Comparison of ENCODE assay signal across 17 cellular contexts in the genomic region with DNA sequence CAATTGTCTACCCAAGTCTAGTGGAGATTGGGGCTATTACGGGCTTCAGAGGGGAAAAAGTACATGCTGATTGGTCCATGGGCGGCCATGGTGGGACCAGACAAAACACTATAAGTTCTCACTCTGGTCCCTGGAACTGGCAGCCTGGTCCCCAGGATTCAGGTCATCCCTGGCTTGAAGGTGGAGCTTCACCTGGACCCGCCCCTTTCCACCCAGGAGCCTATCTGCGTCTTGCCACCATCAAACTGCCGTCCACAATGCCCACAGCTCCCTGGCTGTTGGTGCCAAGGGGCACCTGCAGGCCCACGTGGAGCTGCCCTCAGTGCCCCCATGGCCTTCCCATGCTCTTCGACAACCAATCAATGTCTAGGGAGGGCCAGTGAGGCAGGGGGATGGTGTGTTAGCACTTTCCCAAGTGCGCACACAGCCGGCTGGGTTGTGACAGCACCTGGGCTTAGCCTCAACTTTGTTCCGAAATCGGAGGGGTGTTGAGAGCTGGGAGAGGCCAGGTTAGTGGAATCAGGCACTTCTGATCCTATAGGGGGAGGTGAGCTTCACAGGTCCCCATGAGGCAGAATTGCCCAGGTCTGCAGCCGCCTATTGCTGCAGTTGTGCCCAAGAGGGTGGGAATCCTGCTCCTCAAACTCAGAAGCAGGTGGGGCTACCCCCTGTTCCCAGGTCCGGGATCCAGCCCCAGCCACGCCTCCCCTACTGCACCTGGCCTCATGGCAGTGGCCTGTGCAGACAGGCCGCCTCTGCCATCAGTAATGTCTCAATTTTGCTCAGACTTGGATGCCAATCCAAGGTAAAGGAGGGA.
DNase-seq lines count a peak whose midpoint lies in the region; ATAC-seq and TF ChIP-seq lines count a peak whose summit lies in the region.
"Had no signal": no experiment of that assay in that cellular context is flagged by ENCODE, and none has a peak within 500 bp of the region (broad histone marks: within the 10 kb centered on the region; RNA-seq: fewer than 3 reads in every experiment).

No MANE protein-coding gene starts in this region.

- H2BK15ac ChIP-seq in neuronal stem cell (ENCODE audit: low read length) = no peak overlapping the region

- no peak overlapping the region for H3K9ac ChIP-seq in SU-DHL-6 (ENCODE audit: low read length)
- H3K9ac ChIP-seq in neuronal stem cell (ENCODE audit: low read depth, low read length, poor library complexity) = no peak overlapping the region
- H3K9ac ChIP-seq in mammary epithelial cell (ENCODE audit: insufficient read depth, low read length) = no peak overlapping the region

- H3K9me3 ChIP-seq in SU-DHL-6 (ENCODE audit: insufficient read depth, low read length) (no peaks in the 10 kb centered on the region), neuronal stem cell (replicated peaks in 1 of 2; ENCODE audit: control insufficient read depth in 2 of 2, insufficient read depth in 1 of 2, low read depth in 1 of 2, low read length in 2 of 2) (no peaks in the 10 kb centered on the region), spleen (peaks cover 0 to 18% (median 4%) of the 10 kb centered on the region in 8 donors), mammary epithelial cell (replicated peaks; ENCODE audit: insufficient read depth, low read length) (no peaks in the 10 kb centered on the region)

- H3K9me3 Mint-ChIP-seq in GM23338 = no peaks in the 10 kb centered on the region; the same call in 2 of the 3 replicates
- H3K9me3 Mint-ChIP-seq: IgD-negative memory B cell had no signal

- H4K8ac ChIP-seq in neuronal stem cell (ENCODE audit: low read depth, low read length) = no peak overlapping the region

- CTCF ChIA-PET in mammary epithelial cell (lab: Charles Lee; ENCODE audit: low non-redundant PET) = no interaction called here

- H3K27ac ChIP-seq in GM23338 (ENCODE audit: low read depth) (no peak overlapping the region), SU-DHL-6 (ENCODE audit: low read depth, low read length) (no peak overlapping the region), neuronal stem cell (replicated peaks; ENCODE audit: low read length) (no peak overlapping the region), spleen (no peak overlapping the region), mammary epithelial cell (ENCODE audit: insufficient read depth, low read depth, low read length) (no peak overlapping the region)

- H3K36me3 ChIP-seq in GM23338 (ENCODE audit: insufficient read depth) (no peaks in the 10 kb centered on the region), SU-DHL-6 (ENCODE audit: low read length) (no peaks in the 10 kb centered on the region), neuronal stem cell (replicated peaks in 1 of 2; ENCODE audit: control insufficient read depth in 2 of 2, insufficient read depth in 2 of 2, low read length in 2 of 2) (no peaks in the 10 kb centered on the region), spleen (no peaks in the 10 kb centered on the region), mammary epithelial cell (ENCODE audit: insufficient read depth, low read length) (no peaks in the 10 kb centered on the region)

- intact Hi-C loops in spleen (cut with DNase I; ENCODE audit: low total_unique reads) (no loop called here), mammary epithelial cell (cut with micrococcal nuclease) (no loop called here), Right ventricle myocardium inferior (cut with DNase I) (no loop called here)

- H3K27me3 Mint-ChIP-seq in GM23338 (ENCODE audit: insufficient read depth, low read depth, poor library complexity) = peaks cover 1% of the 10 kb centered on the region
- H3K27me3 Mint-ChIP-seq: B cell; CD4-positive, alpha-beta T cell; IgD-negative memory B cell had no signal

- peak overlapping the region; percentile 64 for H3K14ac ChIP-seq in neuronal stem cell (ENCODE audit: low read length)

- peak overlapping the region; percentile 0 for H4K91ac ChIP-seq in neuronal stem cell (ENCODE audit: low read depth, low read length, poor library complexity)

- H3K4me1 ChIP-seq in GM23338 (ENCODE audit: insufficient read depth) = no peaks in the 10 kb centered on the region
- no peaks in the 10 kb centered on the region for H3K4me1 ChIP-seq in neuronal stem cell (ENCODE audit: control insufficient read depth in 2 of 2, insufficient read depth in 1 of 2, low read depth in 1 of 2, low read length in 2 of 2)
- H3K4me1 ChIP-seq in spleen = no peaks in the 10 kb centered on the region
- H3K4me1 ChIP-seq in mammary epithelial cell (ENCODE audit: insufficient read depth, low read length) = no peaks in the 10 kb centered on the region

- H3K23ac ChIP-seq in neuronal stem cell (ENCODE audit: low read depth, low read length, poor library complexity) = peak overlapping the region; percentile 91

- no peaks in the 10 kb centered on the region; the same call in 2 of the 3 replicates for H3K4me1 Mint-ChIP-seq in GM23338
- H3K4me1 Mint-ChIP-seq: B cell, IgD-negative memory B cell had no signal

- no CpG with 5 or more reads among the region's 15 CpGs for WGBS in neuronal stem cell (ENCODE audit: extremely low coverage in 2 of 2, insufficient read length in 2 of 2, insufficient replicate concordance in 1 of 2), 2 donors
- WGBS in spleen, 5 donors = 80 to 88% (median 83%) methylated on average over 9 to 15 of the region's 15 CpGs
- 69% methylated on average over 14 of the region's 15 CpGs for WGBS in mammary epithelial cell (ENCODE audit: low coverage, missing lambda C conversion rate)

- no peak overlapping the region for H3K4me3 ChIP-seq in GM23338
- H3K4me3 ChIP-seq in SU-DHL-6 (ENCODE audit: insufficient read depth, low read length, poor library complexity, severe bottlenecking) = no peak overlapping the region
- H3K4me3 ChIP-seq in neuronal stem cell (ENCODE audit: low read length in 2 of 2) = no peak overlapping the region
- H3K4me3 ChIP-seq in spleen = no peak overlapping the region
- no peak overlapping the region for H3K4me3 ChIP-seq in mammary epithelial cell (replicated peaks in 1 of 3; ENCODE audit: insufficient read depth in 1 of 3, low read depth in 2 of 3, low read length in 3 of 3)
- H3K4me3 ChIP-seq: GM12878 had no signal

- H3K18ac ChIP-seq in neuronal stem cell (ENCODE audit: low read length) = no peak overlapping the region

- no peak overlapping the region for H2BK5ac ChIP-seq in neuronal stem cell (ENCODE audit: low read length)

- no peaks in the 10 kb centered on the region for H3K36me3 Mint-ChIP-seq in GM23338 (ENCODE audit: low read depth)
- H3K36me3 Mint-ChIP-seq: IgD-negative memory B cell had no signal

- H3K9me2 ChIP-seq in GM23338 (ENCODE audit: insufficient read depth) (0 out of 2 replicates have a peak, but pooled peaks cover 3% of the 10 kb centered on the region), SU-DHL-6 (replicated peaks; ENCODE audit: insufficient read depth, low read length) (no peaks in the 10 kb centered on the region)

- H2AK5ac ChIP-seq in neuronal stem cell (ENCODE audit: low read depth, low read length) = no peak overlapping the region

- H3K79me2 ChIP-seq in GM23338 (replicated peaks; ENCODE audit: insufficient read depth) (no peaks in the 10 kb centered on the region), SU-DHL-6 (ENCODE audit: insufficient read depth, low read length) (no peaks in the 10 kb centered on the region), mammary epithelial cell (ENCODE audit: insufficient read depth, low read length) (no peaks in the 10 kb centered on the region)

- H2AFZ ChIP-seq in GM23338 (0 out of 2 replicates have a peak overlapping the region, but pooled peaks have one; percentile 56), SU-DHL-6 (ENCODE audit: low read depth, low read length, severe bottlenecking) (peak overlapping the region; percentile 54), neuronal stem cell (ENCODE audit: low read length) (no peak overlapping the region), mammary epithelial cell (ENCODE audit: low read depth, low read length) (no peak overlapping the region)

- H3K79me1 ChIP-seq in neuronal stem cell (ENCODE audit: low read depth, low read length) = no peaks in the 10 kb centered on the region

- no TSS peak for BruUV-seq in mammary epithelial cell (replicated peaks; lab: Mats Ljungman, UMichigan)

- H2BK120ac ChIP-seq in neuronal stem cell (ENCODE audit: low read depth, low read length) = peak overlapping the region; percentile 96

- H3K4ac ChIP-seq in neuronal stem cell (ENCODE audit: low read length) = no peak overlapping the region

- no peak for TF ChIP-seq POLR2A in spleen (IDR thresholded peaks at IDR 0.05)

- H4K20me1 ChIP-seq in GM23338 (replicated peaks; ENCODE audit: insufficient read depth) = no peaks in the 10 kb centered on the region
- no peaks in the 10 kb centered on the region for H4K20me1 ChIP-seq in SU-DHL-6 (ENCODE audit: low read depth, low read length)
- H4K20me1 ChIP-seq in mammary epithelial cell (ENCODE audit: insufficient read depth, low read length) = no peaks in the 10 kb centered on the region

- H2BK12ac ChIP-seq in neuronal stem cell (ENCODE audit: low read length) = no peak overlapping the region

- TF ChIP-seq CTCF in GM23338 (conservative IDR thresholded peaks at IDR 0.05; ENCODE audit: low read depth in 2 of 2) (no peak), SU-DHL-6 (IDR thresholded peaks at IDR 0.05; ENCODE audit: insufficient read depth, low read length, poor library complexity, severe bottlenecking) (no peak), spleen (IDR thresholded peaks at IDR 0.05 in 8 of 11, conservative IDR thresholded peaks at IDR 0.05 in 3 of 11) (no peak), mammary epithelial cell (conservative IDR thresholded peaks at IDR 0.05 in 1 of 2, IDR thresholded peaks at IDR 0.05 in 1 of 2; ENCODE audit: extremely low read depth in 1 of 2, insufficient read depth in 1 of 2, low read depth in 1 of 2, low read length in 2 of 2) (no peak)

- DNase-seq in GM23338 (ENCODE audit: low spot score) = no peak
- DNase-seq in neuronal stem cell (ENCODE audit: low spot score) = no peak
- DNase-seq in spleen = peak; percentile 61
- no peak for DNase-seq in NCI-H2081 treated with DMSO at 0.1 percent for 48 hours (lab: John Stamatoyannopoulos, UW)
- DNase-seq in mammary epithelial cell = no peak
- no peak for DNase-seq in Right ventricle myocardium inferior (ENCODE audit: missing footprints)
- DNase-seq: ACHN; C1 segment of cervical spinal cord; Calu3; CD4-positive, alpha-beta T cell; DMS 273 treated with DMSO at 0.1 percent for 48 hours had no signal

- H3K4me3 Mint-ChIP-seq in GM23338 = no peak overlapping the region
- H3K4me3 Mint-ChIP-seq: B cell; CD4-positive, alpha-beta T cell; IgD-negative memory B cell had no signal

- dilution Hi-C loops in mammary epithelial cell (cut with HindIII; ENCODE audit: low sequenced_read_pairs) = no loop called here

- H3F3A ChIP-seq in GM23338 (replicated peaks; ENCODE audit: low read depth) (no peaks in the 10 kb centered on the region), SU-DHL-6 (ENCODE audit: insufficient read depth) (no peaks in the 10 kb centered on the region)

- in situ Hi-C loops in mammary epithelial cell (cut with MboI; ENCODE audit: low sequenced_read_pairs in 2 of 2) = no loop called here

- no peak overlapping the region for H3K4me2 ChIP-seq in GM23338
- H3K4me2 ChIP-seq in SU-DHL-6 (ENCODE audit: low read depth, low read length, poor library complexity, severe bottlenecking) = no peak overlapping the region
- H3K4me2 ChIP-seq in neuronal stem cell (ENCODE audit: insufficient read depth, low read length, poor library complexity, severe bottlenecking) = no peak overlapping the region
- no peak overlapping the region for H3K4me2 ChIP-seq in mammary epithelial cell (ENCODE audit: insufficient read depth, low read depth, low read length)

- H3K27ac Mint-ChIP-seq in GM23338 = no peak overlapping the region
- H3K27ac Mint-ChIP-seq: B cell; CD4-positive, alpha-beta T cell; IgD-negative memory B cell had no signal

- no peaks in the 10 kb centered on the region for H3K27me3 ChIP-seq in GM23338 (ENCODE audit: insufficient read depth)
- no peaks in the 10 kb centered on the region for H3K27me3 ChIP-seq in SU-DHL-6 (ENCODE audit: low read length)
- no peaks in the 10 kb centered on the region for H3K27me3 ChIP-seq in neuronal stem cell (ENCODE audit: control insufficient read depth in 3 of 3, insufficient read depth in 3 of 3, low read depth in 1 of 3, low read length in 3 of 3)
- H3K27me3 ChIP-seq in spleen (replicated peaks in 1 of 7) = no peaks in the 10 kb centered on the region
- no peaks in the 10 kb centered on the region for H3K27me3 ChIP-seq in mammary epithelial cell (ENCODE audit: insufficient read depth, low read length)

- ATAC-seq in GM23338 (no peak), Right ventricle myocardium inferior (no peak), SK-N-SH treated with all-trans-retinoic acid at 6 μM for 48 hours (no peak)
- ATAC-seq: GM12878, HCT116 had no signal

Comparison
In these comparisons a context has a peak if more than half of its experiments do, and no peak if none do; other contexts are left out.
1. H2AFZ ChIP-seq: peak in GM23338 (single experiment) and SU-DHL-6 (single experiment); none in neuronal stem cell (single experiment) and mammary epithelial cell (single experiment).